ENCODE assay signal across 8 cellular contexts in the genomic region with DNA sequence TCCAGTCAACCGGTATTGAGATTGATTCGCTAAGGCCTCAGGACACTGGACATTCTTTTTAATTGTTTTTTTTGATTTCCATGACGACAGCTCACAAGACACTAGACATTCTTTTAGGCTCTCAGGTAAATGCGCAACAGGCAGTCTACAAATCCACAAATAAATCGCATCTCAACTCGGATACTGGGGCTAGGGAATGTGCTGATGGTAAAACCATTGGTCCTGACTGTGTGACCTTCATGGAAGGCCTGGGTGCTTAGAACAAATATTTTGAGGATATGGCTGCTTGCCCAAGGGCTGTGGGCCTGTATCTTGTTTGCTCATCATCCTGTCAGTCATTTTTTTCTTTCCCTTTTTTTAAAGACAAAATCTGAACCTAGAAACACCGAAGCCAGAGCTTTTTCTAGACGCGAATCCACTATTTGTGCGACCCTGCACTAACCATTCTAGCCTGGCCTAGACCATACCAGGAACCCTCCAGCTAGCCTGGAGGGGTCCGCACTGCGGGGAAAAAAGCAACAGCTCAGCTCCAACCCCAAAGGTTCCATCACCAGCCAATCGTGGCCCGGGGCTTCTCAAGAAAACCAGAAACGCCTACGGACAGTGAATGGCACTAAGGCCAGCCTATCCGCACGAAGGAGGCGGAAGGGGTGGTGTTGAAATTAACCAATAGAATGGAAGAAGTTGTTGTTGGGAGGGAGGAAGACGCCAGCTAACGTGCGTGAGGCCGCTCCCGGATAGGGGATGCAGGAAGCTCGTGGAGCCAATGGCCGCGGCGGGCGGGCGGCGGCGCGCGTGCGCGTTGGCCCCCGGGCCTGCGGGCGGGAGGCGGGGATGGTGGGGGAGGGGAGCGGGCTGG. TPM values are rescaled to one million over a fixed set of nuclear protein-coding genes. Genes with fewer than 3 reads are reported as not detected.
DNase-seq lines count a peak whose midpoint lies in the region; ATAC-seq, FAIRE-seq and TF ChIP-seq lines count a peak whose summit lies in the region.

No MANE protein-coding gene starts in this region.

- H3K36me3 ChIP-seq in SU-DHL-6 (ENCODE audit: low read length) (peaks cover 38% of the 10 kb centered on the region), pancreas (peaks cover 0 to 6% (median 0%) of the 10 kb centered on the region in 3 donors), tibial artery (peaks cover 10 to 16% (median 14%) of the 10 kb centered on the region in 3 donors)

- 3 to 4% methylated on average over 24 to 41 of the region's 41 CpGs for WGBS in pancreas, 2 donors

- peaks cover 56% of the 10 kb centered on the region for H3K4me1 Mint-ChIP-seq in activated naive CD8-positive, alpha-beta T cell treated with anti-CD3 and anti-CD28 coated beads, Interleukin-2, amount 50 U/mL, for 24 hours

- H3K4me1 ChIP-seq in pancreas (peaks cover 24 to 38% (median 27%) of the 10 kb centered on the region in 3 donors), tibial artery (peaks cover 0 to 31% (median 7%) of the 10 kb centered on the region in 4 donors)

- H3K79me2 ChIP-seq in SU-DHL-6 (ENCODE audit: insufficient read depth, low read length), result peaks cover 42% of the 10 kb centered on the region

- TF ChIP-seq CTCF in GM12875 (IDR thresholded peaks at IDR 0.05; ENCODE audit: borderline replicate concordance, insufficient read depth, low read depth, low read length), result no peak
- TF ChIP-seq CTCF in SU-DHL-6 (IDR thresholded peaks at IDR 0.05; ENCODE audit: insufficient read depth, low read length, poor library complexity, severe bottlenecking), result no peak
- no peak for TF ChIP-seq CTCF in pancreas (IDR thresholded peaks at IDR 0.05)
- TF ChIP-seq CTCF in tibial artery (IDR thresholded peaks at IDR 0.05), result peak in 1 of 2 experiments; percentile 8

- H3K36me3 Mint-ChIP-seq in activated naive CD8-positive, alpha-beta T cell treated with anti-CD3 and anti-CD28 coated beads, Interleukin-2, amount 50 U/mL, for 24 hours (ENCODE audit: low read depth), result peaks cover 39% of the 10 kb centered on the region

- peak overlapping the region; percentile 92 for H3K4me3 ChIP-seq in GM12875 (ENCODE audit: low read depth, low read length)
- H3K4me3 ChIP-seq in SU-DHL-6 (ENCODE audit: insufficient read depth, low read length, poor library complexity, severe bottlenecking), result peak overlapping the region; percentile 46
- H3K4me3 ChIP-seq in pancreas, result peak overlapping the region in 3 of 4 donors; percentile 11 to 98 (median 83)
- peak overlapping the region; percentile 69 to 100 for H3K4me3 ChIP-seq in tibial artery

- no peaks in the 10 kb centered on the region for H3K9me2 ChIP-seq in SU-DHL-6 (replicated peaks; ENCODE audit: insufficient read depth, low read length)

- H3K27me3 ChIP-seq in SU-DHL-6 (ENCODE audit: low read length), result no peaks in the 10 kb centered on the region
- no peaks in the 10 kb centered on the region for H3K27me3 ChIP-seq in pancreas
- H3K27me3 ChIP-seq in tibial artery, result no peaks in the 10 kb centered on the region

- H3K27ac Mint-ChIP-seq in activated naive CD8-positive, alpha-beta T cell treated with anti-CD3 and anti-CD28 coated beads, Interleukin-2, amount 50 U/mL, for 24 hours, result peak overlapping the region; percentile 96

- peaks cover 23% of the 10 kb centered on the region for H3F3A ChIP-seq in SU-DHL-6 (ENCODE audit: insufficient read depth)

- H3K4me3 Mint-ChIP-seq in activated naive CD8-positive, alpha-beta T cell treated with anti-CD3 and anti-CD28 coated beads, Interleukin-2, amount 50 U/mL, for 24 hours, result peak overlapping the region; percentile 81

- peak overlapping the region; percentile 64 for H3K4me2 ChIP-seq in SU-DHL-6 (ENCODE audit: low read depth, low read length, poor library complexity, severe bottlenecking)

- H3K9ac ChIP-seq in SU-DHL-6 (ENCODE audit: low read length), result peak overlapping the region; percentile 100

- H4K20me1 ChIP-seq in SU-DHL-6 (ENCODE audit: low read depth, low read length), result peaks cover 21% of the 10 kb centered on the region

- peak; percentile 88 for FAIRE-seq in pancreas (lab: Jason Lieb, UNC)

- no peaks in the 10 kb centered on the region for H3K9me3 Mint-ChIP-seq in activated naive CD8-positive, alpha-beta T cell treated with anti-CD3 and anti-CD28 coated beads, Interleukin-2, amount 50 U/mL, for 24 hours

- H2AFZ ChIP-seq in SU-DHL-6 (ENCODE audit: low read depth, low read length, severe bottlenecking), result no peak overlapping the region

- H3K27ac ChIP-seq in SU-DHL-6 (ENCODE audit: low read depth, low read length) (peak overlapping the region; percentile 50), pancreas (peak overlapping the region; percentile 87 to 100 (median 97)), tibial artery (peak overlapping the region; percentile 89 to 100)

- intact Hi-C loops in Right ventricle myocardium superior (cut with DNase I) (loop anchor here (2.0 to 5.0 kb wide), 2 partner anchors 50 to 73 kb away; no protein-coding TSS in a partner anchor), pancreas (cut with DNase I) (no loop called here), tibial artery (cut with DNase I; ENCODE audit: low total_unique reads) (loop anchor here (1.0 kb wide), 1 partner anchor 50 kb away; no protein-coding TSS in a partner anchor)

- H3K9me3 ChIP-seq in SU-DHL-6 (ENCODE audit: insufficient read depth, low read length) (no peaks in the 10 kb centered on the region), pancreas (no peaks in the 10 kb centered on the region), tibial artery (no peaks in the 10 kb centered on the region)

- H3K27me3 Mint-ChIP-seq in activated naive CD8-positive, alpha-beta T cell treated with anti-CD3 and anti-CD28 coated beads, Interleukin-2, amount 50 U/mL, for 24 hours, result peaks cover 2% of the 10 kb centered on the region

- peak; percentile 97 for ATAC-seq in HG02763 (IDR thresholded peaks at IDR 0.05; ENCODE audit: unreplicated experiment)
- ATAC-seq in activated naive CD8-positive, alpha-beta T cell treated with anti-CD3 and anti-CD28 coated beads, Interleukin-2, amount 50 U/mL, for 24 hours, result peak; percentile 93
- peak; percentile 92 for ATAC-seq in Right ventricle myocardium superior (ENCODE audit: poor library complexity)
- ATAC-seq in pancreas, result peak; percentile 83 to 91 (median 87)

- peak; percentile 100 for DNase-seq in NCI-H1417 (lab: John Stamatoyannopoulos, UW)
- DNase-seq in activated naive CD8-positive, alpha-beta T cell treated with anti-CD3 and anti-CD28 coated beads, Interleukin-2, amount 50 U/mL, for 24 hours, result peak; percentile 98
- DNase-seq in Right ventricle myocardium superior, result peak; percentile 99
- peak; percentile 98 to 99 (median 98) for DNase-seq in pancreas
- DNase-seq in tibial artery, result peak; percentile 99 to 100

RNA-seq across cellular contexts. Expression of gene CHD2, which starts 18.1 kb away (rescaled TPM):
- total RNA-seq in Right ventricle myocardium superior (43.5 TPM), pancreas (10 to 100 TPM; 37.0 to 86.3 (median 50.1) TPM)
- polyA plus RNA-seq in pancreas, result 10 to 100 TPM; 27.7 to 31.1 TPM

Comparison
In these comparisons a context has a peak if more than half of its experiments do, and no peak if none do; other contexts are left out.
1. Peak in every context shown above with its lines: DNase-seq, ATAC-seq, H3K4me3 ChIP-seq and H3K27ac ChIP-seq.
2. intact Hi-C loops: an anchor here in Right ventricle myocardium superior (2.0 to 5.0 kb wide) and tibial artery (1.0 kb wide); none called in pancreas.